ENCODE assay signal across 2 cellular contexts in the genomic region with DNA sequence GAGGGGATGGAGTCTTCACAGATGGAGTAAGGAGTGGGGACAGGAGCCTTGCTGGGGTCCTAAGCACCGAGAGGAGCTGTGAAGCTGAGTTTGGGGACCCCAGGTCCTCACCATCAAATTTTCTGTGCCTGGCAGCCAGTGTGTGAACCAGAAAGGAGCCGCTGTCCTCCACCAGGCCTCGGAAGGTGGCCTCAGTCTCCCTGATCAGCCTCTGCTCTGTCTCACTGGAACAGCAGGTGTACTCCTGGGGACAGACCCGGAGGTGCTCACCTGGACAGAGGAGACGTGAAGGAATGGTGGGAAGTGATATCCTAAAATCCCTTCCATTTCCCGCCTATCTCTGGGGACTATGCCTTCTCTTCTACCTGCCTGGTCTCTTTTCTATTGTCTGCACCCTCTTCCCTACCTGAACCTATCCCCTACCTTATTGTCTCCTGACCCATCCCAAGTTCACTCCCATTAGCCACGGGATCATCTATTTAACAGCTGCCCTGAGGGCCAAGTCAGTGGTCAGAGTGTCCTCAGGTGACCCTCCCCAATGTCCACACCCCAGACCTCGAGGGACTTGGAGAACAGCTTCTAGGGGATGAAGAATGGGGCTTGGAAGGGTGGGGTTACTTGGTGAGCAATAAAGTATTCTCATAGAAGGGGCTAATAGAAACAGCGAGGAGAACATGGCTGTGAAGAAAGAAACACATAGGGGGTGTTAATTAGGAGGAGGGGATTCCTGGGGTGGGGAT.
TF ChIP-seq lines count a peak whose summit lies in the region.

No MANE protein-coding gene starts in this region.

TF ChIP-seq in GM12878, 131 proteins besides CTCF, POLR2A, EP300 and RAD21:
- no peak for TF ChIP-seq BCLAF1 (IDR thresholded peaks at IDR 0.05)
- TF ChIP-seq SMAD5 (IDR thresholded peaks at IDR 0.05; ENCODE audit: low read depth), result no peak
- TF ChIP-seq MYC (IDR thresholded peaks at IDR 0.05; ENCODE audit: insufficient read depth, insufficient read length, insufficient replicate concordance, low read length, severe bottlenecking), result no peak
- TF ChIP-seq STAT1 (conservative IDR thresholded peaks at IDR 0.05), result no peak

TF ChIP-seq in GM12891, 5 proteins besides CTCF, POLR2A, EP300 and RAD21:
- TF ChIP-seq POU2F2 (IDR thresholded peaks at IDR 0.05; ENCODE audit: low read depth, low read length) (no peak), POLR2AphosphoS5 (IDR thresholded peaks at IDR 0.05; ENCODE audit: low read depth, low read length) (no peak), PAX5 (IDR thresholded peaks at IDR 0.05; ENCODE audit: insufficient read depth, low read length, severe bottlenecking) (no peak), TAF1 (IDR thresholded peaks at IDR 0.05; ENCODE audit: low read depth, low read length) (no peak), SPI1 (IDR thresholded peaks at IDR 0.05; ENCODE audit: low read depth, low read length) (no peak)
